Comparison of ENCODE assay signal across 1 cellular context in the genomic region with DNA sequence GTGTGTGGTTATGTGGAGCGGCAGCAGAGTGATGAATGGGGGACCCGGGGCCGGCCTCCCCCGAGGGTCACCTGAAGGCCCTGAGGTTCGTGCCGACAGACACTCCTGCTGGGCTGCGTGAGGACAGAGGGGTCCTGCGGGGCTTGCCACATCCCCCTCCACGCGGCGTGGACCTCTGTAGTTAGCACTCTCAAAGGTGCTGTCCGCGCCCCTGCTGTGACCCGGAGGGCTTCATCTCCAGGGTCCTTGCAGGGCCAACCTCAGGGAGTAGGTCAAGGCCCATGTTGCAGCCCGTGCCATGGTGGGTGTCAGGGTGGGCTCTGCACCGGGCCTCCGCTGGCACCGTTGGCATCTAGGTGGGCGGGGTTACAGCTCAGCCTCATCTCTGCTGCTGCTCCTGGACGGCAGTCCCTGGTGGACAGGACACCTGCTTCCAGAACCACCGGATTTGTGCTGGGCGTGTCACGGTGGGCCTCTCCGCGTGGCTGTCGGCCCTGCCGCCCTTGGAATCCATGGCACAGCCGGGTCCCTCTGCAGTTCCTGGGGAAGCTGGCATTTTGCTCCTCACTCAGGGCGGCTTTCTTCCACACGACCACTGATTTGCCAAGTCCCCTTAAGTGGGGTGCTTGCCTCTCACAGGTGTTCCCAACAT.
TF ChIP-seq lines count a peak whose summit lies in the region.

No MANE protein-coding gene starts in this region.

TF ChIP-seq in liver, 16 proteins besides CTCF, POLR2A, EP300 and RAD21 (continued from another document):
- TF ChIP-seq, protein P1, sequence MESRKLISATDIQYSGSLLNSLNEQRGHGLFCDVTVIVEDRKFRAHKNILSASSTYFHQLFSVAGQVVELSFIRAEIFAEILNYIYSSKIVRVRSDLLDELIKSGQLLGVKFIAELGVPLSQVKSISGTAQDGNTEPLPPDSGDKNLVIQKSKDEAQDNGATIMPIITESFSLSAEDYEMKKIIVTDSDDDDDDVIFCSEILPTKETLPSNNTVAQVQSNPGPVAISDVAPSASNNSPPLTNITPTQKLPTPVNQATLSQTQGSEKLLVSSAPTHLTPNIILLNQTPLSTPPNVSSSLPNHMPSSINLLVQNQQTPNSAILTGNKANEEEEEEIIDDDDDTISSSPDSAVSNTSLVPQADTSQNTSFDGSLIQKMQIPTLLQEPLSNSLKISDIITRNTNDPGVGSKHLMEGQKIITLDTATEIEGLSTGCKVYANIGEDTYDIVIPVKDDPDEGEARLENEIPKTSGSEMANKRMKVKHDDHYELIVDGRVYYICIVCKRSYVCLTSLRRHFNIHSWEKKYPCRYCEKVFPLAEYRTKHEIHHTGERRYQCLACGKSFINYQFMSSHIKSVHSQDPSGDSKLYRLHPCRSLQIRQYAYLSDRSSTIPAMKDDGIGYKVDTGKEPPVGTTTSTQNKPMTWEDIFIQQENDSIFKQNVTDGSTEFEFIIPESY (IDR thresholded peaks at IDR 0.05): no peak
TF ChIP-seq in liver: peak in this region for 0.
